ENCODE assay signal across 2 cellular contexts in genomic region chr15:56757884-56758283, GRCh38.
TF ChIP-seq lines count a peak whose summit lies in the region.

No MANE protein-coding gene starts in this region.

TF ChIP-seq in GM12878, 131 proteins besides CTCF, POLR2A, EP300 and RAD21:
- TF ChIP-seq GATAD2B (conservative IDR thresholded peaks at IDR 0.05; ENCODE audit: low read depth) (no peak), SPI1 (IDR thresholded peaks at IDR 0.05; ENCODE audit: borderline replicate concordance, insufficient read depth, low read depth, low read length) (peak; percentile 20; the same call in 1 of the 2 replicates)

TF ChIP-seq in SK-N-SH, 30 proteins besides CTCF, POLR2A, EP300 and RAD21:
- TF ChIP-seq SMC3 (IDR thresholded peaks at IDR 0.05; ENCODE audit: low read depth, low read length) (no peak), PBX3 (IDR thresholded peaks at IDR 0.05) (no peak), CHD2 (IDR thresholded peaks at IDR 0.05; ENCODE audit: low read length, partially characterized antibody) (no peak), MAX (IDR thresholded peaks at IDR 0.05; ENCODE audit: low read depth) (no peak), YY1 (IDR thresholded peaks at IDR 0.05; ENCODE audit: low read depth) (no peak), FOSL2 (IDR thresholded peaks at IDR 0.05; ENCODE audit: borderline replicate concordance, low read depth) (no peak), USF2 (IDR thresholded peaks at IDR 0.05; ENCODE audit: borderline replicate concordance, low read depth, low read length) (no peak), NRF1 (IDR thresholded peaks at IDR 0.05; ENCODE audit: low read depth, low read length) (no peak), JUND (IDR thresholded peaks at IDR 0.05) (no peak), USF1 (IDR thresholded peaks at IDR 0.05; ENCODE audit: borderline replicate concordance, low read depth) (no peak), FOXJ3 (CRISPR knock-in tag; IDR thresholded peaks at IDR 0.05) (no peak), GABPA (IDR thresholded peaks at IDR 0.05; ENCODE audit: low read depth) (no peak), ZBTB33 (IDR thresholded peaks at IDR 0.05; ENCODE audit: borderline replicate concordance, low read depth) (no peak), ELF1 (IDR thresholded peaks at IDR 0.05) (no peak), SIN3A (IDR thresholded peaks at IDR 0.05; ENCODE audit: borderline replicate concordance, low read depth, low read length) (no peak), GATA2 (CRISPR knock-in tag; IDR thresholded peaks at IDR 0.05) (no peak)
- TF ChIP-seq, protein P1, sequence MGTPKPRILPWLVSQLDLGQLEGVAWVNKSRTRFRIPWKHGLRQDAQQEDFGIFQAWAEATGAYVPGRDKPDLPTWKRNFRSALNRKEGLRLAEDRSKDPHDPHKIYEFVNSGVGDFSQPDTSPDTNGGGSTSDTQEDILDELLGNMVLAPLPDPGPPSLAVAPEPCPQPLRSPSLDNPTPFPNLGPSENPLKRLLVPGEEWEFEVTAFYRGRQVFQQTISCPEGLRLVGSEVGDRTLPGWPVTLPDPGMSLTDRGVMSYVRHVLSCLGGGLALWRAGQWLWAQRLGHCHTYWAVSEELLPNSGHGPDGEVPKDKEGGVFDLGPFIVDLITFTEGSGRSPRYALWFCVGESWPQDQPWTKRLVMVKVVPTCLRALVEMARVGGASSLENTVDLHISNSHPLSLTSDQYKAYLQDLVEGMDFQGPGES (IDR thresholded peaks at IDR 0.05; ENCODE audit: low read depth, low read length) = no peak
